Comparison of ENCODE assay signal across 26 cellular contexts in genomic region chr18:35680139-35680551, GRCh38.
A peak's percentile ranks its signal among the peaks of the same experiment; 100 is the strongest.
DNase-seq lines count a peak whose midpoint lies in the region; ATAC-seq and TF ChIP-seq lines count a peak whose summit lies in the region.
"Had no signal": no experiment of that assay in that cellular context is flagged by ENCODE, and none has a peak within 500 bp of the region (broad histone marks: within the 10 kb centered on the region; RNA-seq: fewer than 3 reads in every experiment).

No MANE protein-coding gene starts in this region.

- in situ Hi-C loops in brain microvascular endothelial cell (cut with HindIII; ENCODE audit: low pct_ligation_motif_present, low sequenced_read_pairs): no loop called here

- H3K9me3 ChIP-seq in osteoblast (ENCODE audit: low read depth, low read length): no peaks in the 10 kb centered on the region
- H3K9me3 ChIP-seq: adrenal gland, SJCRH30 had no signal

- H4K20me1 ChIP-seq in osteoblast (ENCODE audit: insufficient read depth, low read length): peaks cover 41% of the 10 kb centered on the region

- ATAC-seq in HG03432 (IDR thresholded peaks at IDR 0.05; ENCODE audit: unreplicated experiment): no peak
- ATAC-seq: right cardiac atrium; stimulated activated memory B cell treated with anti-CD40 and anti-IgM and Interleukin-4, amounts not matched to agents 10 μg/mL and 1 μg/mL and 100 μg/mL, for 72 hours had no signal

- DNase-seq in LHCN-M2 (ENCODE audit: low read depth) (peak; percentile 12), NCI-H2081 treated with DMSO at 0.1 percent for 48 hours (lab: John Stamatoyannopoulos, UW) (peak; percentile 15), brain microvascular endothelial cell (peak; percentile 24), osteoblast (ENCODE audit: insufficient read length, low spot score, missing footprints) (no peak), NCI-H2171 treated with DMSO at 0.1 percent for 48 hours (lab: John Stamatoyannopoulos, UW) (no peak)
- DNase-seq in stimulated activated CD4-positive, alpha-beta T cell treated with anti-CD3 and anti-CD28 coated beads, Interleukin-15, amount 100 ng/mL, for 24 hours: no peak
- DNase-seq: activated B cell treated with CpG ODN at 0.5 μM for 24 hours; activated naive CD4-positive, alpha-beta T cell treated with anti-CD3 and anti-CD28 coated beads for 36 hours; adrenal gland; CD4-positive, CD25-positive, alpha-beta regulatory T cell; effector CD8-positive, alpha-beta T cell; erythroblast; GM23248; HFFc6; kidney glomerular epithelial cell; NCI-H1105; NCI-H2171; posterior cingulate gyrus; right cardiac atrium; SJCRH30; stimulated activated CD4-positive, alpha-beta T cell treated with anti-CD3 and anti-CD28 coated beads, Interleukin-4, amount 100 ng/mL, for 24 hours had no signal

- H3K4me3 ChIP-seq in brain microvascular endothelial cell (ENCODE audit: low read depth, low read length) (no peak overlapping the region), osteoblast (ENCODE audit: insufficient read depth, low read length) (no peak overlapping the region)
- H3K4me3 ChIP-seq: adrenal gland, GM23248, lung, neural progenitor cell, SJCRH30 had no signal

- H3K27me3 ChIP-seq in brain microvascular endothelial cell (replicated peaks) (no peaks in the 10 kb centered on the region), osteoblast (ENCODE audit: insufficient read depth, low read length) (no peaks in the 10 kb centered on the region)
- H3K27me3 ChIP-seq: adrenal gland, neural progenitor cell, SJCRH30 had no signal

- no peak overlapping the region for H3K4me2 ChIP-seq in osteoblast (ENCODE audit: insufficient read depth, low read length)
- H3K4me2 ChIP-seq: neural progenitor cell had no signal

- peaks cover 15% of the 10 kb centered on the region for H3K36me3 ChIP-seq in brain microvascular endothelial cell (replicated peaks)
- H3K36me3 ChIP-seq in osteoblast (ENCODE audit: insufficient read depth, low read length): peaks cover 63% of the 10 kb centered on the region
- H3K36me3 ChIP-seq: adrenal gland, neural progenitor cell, SJCRH30 had no signal

- H3K27ac ChIP-seq in brain microvascular endothelial cell (peak overlapping the region; percentile 9), osteoblast (ENCODE audit: low read depth, low read length) (peak overlapping the region; percentile 7)
- H3K27ac ChIP-seq: adrenal gland, GM23248, HL-60, neural progenitor cell, SJCRH30 had no signal

- peaks cover 53% of the 10 kb centered on the region for H3K79me2 ChIP-seq in osteoblast (ENCODE audit: insufficient read depth, low read length)

- TF ChIP-seq CTCF in brain microvascular endothelial cell (IDR thresholded peaks at IDR 0.05; ENCODE audit: low read depth, low read length, missing control alignments): no peak
- no peak for TF ChIP-seq CTCF in osteoblast (IDR thresholded peaks at IDR 0.05; ENCODE audit: extremely low read depth, low read depth, low read length)

- H3K4me1 ChIP-seq in osteoblast (ENCODE audit: insufficient read depth, low read length): peaks cover 42% of the 10 kb centered on the region
- H3K4me1 ChIP-seq: adrenal gland, SJCRH30 had no signal

- H2AFZ ChIP-seq in osteoblast (ENCODE audit: low read length): no peak overlapping the region
- H2AFZ ChIP-seq: GM23248, neural progenitor cell had no signal

Comparison
In these comparisons a context has a peak if more than half of its experiments do, and no peak if none do; other contexts are left out.
1. DNase-seq: peak in LHCN-M2 (single experiment), NCI-H2081 treated with DMSO at 0.1 percent for 48 hours (single experiment) and brain microvascular endothelial cell (single experiment); none in osteoblast (single experiment), NCI-H2171 treated with DMSO at 0.1 percent for 48 hours (single experiment) and stimulated activated CD4-positive, alpha-beta T cell treated with anti-CD3 and anti-CD28 coated beads, Interleukin-15, amount 100 ng/mL, for 24 hours (single experiment).